ENCODE assay signal across 11 cellular contexts in the genomic region with DNA sequence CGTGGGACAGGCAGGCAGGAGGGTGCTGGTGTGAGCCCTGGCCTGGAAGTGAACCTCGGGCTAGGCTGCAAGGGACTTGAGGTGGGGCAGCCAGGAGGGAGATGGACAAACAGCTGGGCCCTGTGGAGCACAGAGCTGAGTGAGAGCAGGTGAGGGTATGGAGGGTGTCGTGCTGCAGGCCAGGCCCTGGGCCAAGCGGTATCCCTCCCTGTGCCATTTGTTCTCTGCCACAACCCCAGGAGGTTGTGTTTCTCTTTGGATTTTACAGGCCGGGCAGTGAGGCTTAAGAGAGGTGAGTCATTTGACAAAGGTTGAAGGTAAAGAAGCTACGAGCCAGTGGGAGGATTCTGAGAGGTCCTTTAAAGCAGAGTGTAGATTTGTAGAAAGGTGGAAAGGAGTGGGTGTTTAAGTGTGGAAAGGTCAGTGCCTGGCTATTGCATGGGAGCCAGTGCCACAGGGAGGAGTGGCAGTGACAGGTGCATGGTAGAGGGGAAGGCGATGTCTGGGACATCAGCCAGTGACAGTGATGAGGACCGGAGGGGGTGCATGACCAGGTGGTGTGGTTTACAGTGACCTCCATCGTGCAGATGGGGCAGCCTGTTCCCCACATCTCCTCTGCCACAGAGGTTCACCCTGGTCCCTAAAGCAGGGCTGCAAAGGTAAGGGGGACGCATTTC. TPM values are rescaled to one million over a fixed set of nuclear protein-coding genes. Genes with fewer than 3 reads are reported as not detected.
DNase-seq lines count a peak whose midpoint lies in the region; ATAC-seq and TF ChIP-seq lines count a peak whose summit lies in the region.
"Had no signal": no experiment of that assay in that cellular context is flagged by ENCODE, and none has a peak within 500 bp of the region (broad histone marks: within the 10 kb centered on the region; RNA-seq: fewer than 3 reads in every experiment).

No MANE protein-coding gene starts in this region.

- DNase-seq in NCI-H2029 (lab: John Stamatoyannopoulos, UW) (peak; percentile 43), chondrocyte (ENCODE audit: low spot score) (no peak), mesendoderm (no peak), NCI-H187 treated with DMSO at 0.1 percent for 48 hours (lab: John Stamatoyannopoulos, UW) (no peak), ovary (no peak)
- no peak for DNase-seq in T-helper 2 cell treated with Interferon-gamma antibody and Interleukin-4, amounts not matched to agents 5 μg/mL and 100 μg/mL, for 36 hours (ENCODE audit: low spot score)
- DNase-seq: naive thymus-derived CD8-positive, alpha-beta T cell; NCI-H446 treated with DMSO at 0.1 percent for 48 hours had no signal

- no peak overlapping the region for H2BK15ac ChIP-seq in mesendoderm (replicated peaks; ENCODE audit: low read depth)

- TF ChIP-seq POLR2A in ovary (IDR thresholded peaks at IDR 0.05) = no peak

- H3K9ac ChIP-seq in mesendoderm (ENCODE audit: low read length) = no peak overlapping the region

- H3K79me1 ChIP-seq in mesendoderm (ENCODE audit: low read length) = no peaks in the 10 kb centered on the region

- H3K4me1 Mint-ChIP-seq in chondrocyte (ENCODE audit: low read depth) = peaks cover 48% of the 10 kb centered on the region
- peaks cover 2% of the 10 kb centered on the region for H3K4me1 Mint-ChIP-seq in T-helper 2 cell treated with Interferon-gamma antibody and Interleukin-4, amounts not matched to agents 5 μg/mL and 100 μg/mL, for 36 hours (ENCODE audit: low read depth)
- H3K4me1 Mint-ChIP-seq: naive thymus-derived CD8-positive, alpha-beta T cell had no signal

- no peaks in the 10 kb centered on the region for H3K79me2 ChIP-seq in mesendoderm (ENCODE audit: control insufficient read depth, insufficient read depth, low read length)

- H3K36me3 ChIP-seq in mesendoderm (ENCODE audit: control insufficient read depth, insufficient read depth, low read length) = no peaks in the 10 kb centered on the region
- no peaks in the 10 kb centered on the region for H3K36me3 ChIP-seq in ovary
- H3K36me3 ChIP-seq: thyroid gland had no signal

- H3K27me3 ChIP-seq in mesendoderm (ENCODE audit: insufficient read depth, low read length, poor library complexity) (no peaks in the 10 kb centered on the region), ovary (no peaks in the 10 kb centered on the region)
- H3K27me3 ChIP-seq: thyroid gland had no signal

- H4K5ac ChIP-seq in mesendoderm (ENCODE audit: low read length) = no peak overlapping the region

- no peak overlapping the region for H3K23ac ChIP-seq in mesendoderm (ENCODE audit: low read length)

- H3K36me3 Mint-ChIP-seq in chondrocyte (ENCODE audit: low read depth) = peaks cover 5% of the 10 kb centered on the region
- no peaks in the 10 kb centered on the region for H3K36me3 Mint-ChIP-seq in T-helper 2 cell treated with Interferon-gamma antibody and Interleukin-4, amounts not matched to agents 5 μg/mL and 100 μg/mL, for 36 hours (ENCODE audit: low read depth)

- H2BK120ac ChIP-seq in mesendoderm (ENCODE audit: low read depth, low read length) = no peak overlapping the region

- no peaks in the 10 kb centered on the region for H3K9me3 ChIP-seq in ovary
- H3K9me3 ChIP-seq: thyroid gland had no signal

- TF ChIP-seq EP300 in ovary (IDR thresholded peaks at IDR 0.05) = no peak

- H3K4ac ChIP-seq in mesendoderm (ENCODE audit: low read depth, low read length) = no peak overlapping the region

- no peak overlapping the region for H3K4me3 ChIP-seq in mesendoderm (ENCODE audit: low read length)
- H3K4me3 ChIP-seq in ovary = no peak overlapping the region
- H3K4me3 ChIP-seq: thyroid gland had no signal

- H3K27ac Mint-ChIP-seq in chondrocyte (ENCODE audit: unreplicated experiment) = peak overlapping the region; percentile 86
- H3K27ac Mint-ChIP-seq in T-helper 2 cell treated with Interferon-gamma antibody and Interleukin-4, amounts not matched to agents 5 μg/mL and 100 μg/mL, for 36 hours = no peak overlapping the region

- H3K9me3 Mint-ChIP-seq in chondrocyte (ENCODE audit: low read depth) = no peaks in the 10 kb centered on the region
- no peaks in the 10 kb centered on the region for H3K9me3 Mint-ChIP-seq in T-helper 2 cell treated with Interferon-gamma antibody and Interleukin-4, amounts not matched to agents 5 μg/mL and 100 μg/mL, for 36 hours
- H3K9me3 Mint-ChIP-seq: naive thymus-derived CD8-positive, alpha-beta T cell had no signal

- no peak overlapping the region for H4K8ac ChIP-seq in mesendoderm (ENCODE audit: low read depth, low read length)

- WGBS in mesendoderm (ENCODE audit: extremely low coverage, insufficient coverage, low lambda C conversion rate) = no CpG with 5 or more reads among the region's 10 CpGs
- 79 to 85% (median 84%) methylated on average over 10 of the region's 10 CpGs for WGBS in ovary, 3 donors

- peak overlapping the region; percentile 10; the same call in 1 of the 2 replicates for H3K27ac ChIP-seq in 22Rv1
- no peak overlapping the region for H3K27ac ChIP-seq in mesendoderm (ENCODE audit: low read depth, low read length)
- peak overlapping the region in 1 of 2 donors; percentile 43 for H3K27ac ChIP-seq in ovary
- H3K27ac ChIP-seq: thyroid gland had no signal

- no peak overlapping the region for H2BK5ac ChIP-seq in mesendoderm (ENCODE audit: low read length)

- TF ChIP-seq CTCF in 22Rv1 (IDR thresholded peaks at IDR 0.05) (no peak), chondrocyte (IDR thresholded peaks at IDR 0.05) (no peak), ovary (IDR thresholded peaks at IDR 0.05) (no peak)

- H3K4me1 ChIP-seq in mesendoderm (ENCODE audit: control insufficient read depth, low read depth, low read length) = peaks cover 2% of the 10 kb centered on the region
- peaks cover 2% of the 10 kb centered on the region for H3K4me1 ChIP-seq in ovary (ENCODE audit: insufficient read depth)

- peak overlapping the region; percentile 51 for H3K56ac ChIP-seq in mesendoderm (ENCODE audit: low read length)

- no peak overlapping the region for H2AK5ac ChIP-seq in mesendoderm (ENCODE audit: low read length)

- H3K4me2 ChIP-seq in mesendoderm (ENCODE audit: low read length) = no peak overlapping the region

- no peaks in the 10 kb centered on the region for H3K27me3 Mint-ChIP-seq in chondrocyte (ENCODE audit: low read depth)
- peaks cover 5% of the 10 kb centered on the region for H3K27me3 Mint-ChIP-seq in T-helper 2 cell treated with Interferon-gamma antibody and Interleukin-4, amounts not matched to agents 5 μg/mL and 100 μg/mL, for 36 hours (ENCODE audit: low read depth)

- H3K4me3 Mint-ChIP-seq in chondrocyte (ENCODE audit: unreplicated experiment) = peak overlapping the region; percentile 29
- no peak overlapping the region for H3K4me3 Mint-ChIP-seq in T-helper 2 cell treated with Interferon-gamma antibody and Interleukin-4, amounts not matched to agents 5 μg/mL and 100 μg/mL, for 36 hours
- H3K4me3 Mint-ChIP-seq: naive thymus-derived CD8-positive, alpha-beta T cell had no signal

- intact Hi-C loops in ovary (cut with DNase I) = no loop called here

- H3K18ac ChIP-seq in mesendoderm (ENCODE audit: low read length) = no peak overlapping the region

- no peak for ATAC-seq in HG03460 (IDR thresholded peaks at IDR 0.05; ENCODE audit: unreplicated experiment)
- ATAC-seq: naive thymus-derived CD8-positive, alpha-beta T cell had no signal

RNA-seq across cellular contexts. Expression of gene GMPR, which starts 39.8 kb away (rescaled TPM):
- 9.7 to 14.4 TPM (median 11.5 TPM) in 3 replicates for total RNA-seq in chondrocyte
- polyA plus RNA-seq in mesendoderm (2013, experiment 1 of 2) = 19.3 TPM
- polyA plus RNA-seq in mesendoderm (2013, experiment 2 of 2) = 19.7 TPM
- total RNA-seq in ovary = 10 to 100 TPM; 18.6 to 49.4 (median 35.1) TPM
- 10 to 100 TPM; 32.5 to 50.2 TPM for polyA plus RNA-seq in ovary
